ENCODE assay signal across 24 cellular contexts in genomic region chr11:12602421-12602820, GRCh38.
DNase-seq lines count a peak whose midpoint lies in the region; ATAC-seq and TF ChIP-seq lines count a peak whose summit lies in the region.
"Had no signal": no experiment of that assay in that cellular context is flagged by ENCODE, and none has a peak within 500 bp of the region (broad histone marks: within the 10 kb centered on the region; RNA-seq: fewer than 3 reads in every experiment).

No MANE protein-coding gene starts in this region.

- H3K36me3 Mint-ChIP-seq in mesothelial cell of epicardium = no peaks in the 10 kb centered on the region
- H3K36me3 Mint-ChIP-seq in MCF 10A (ENCODE audit: insufficient read depth, unreplicated experiment) = no peaks in the 10 kb centered on the region
- H3K36me3 Mint-ChIP-seq: naive thymus-derived CD8-positive, alpha-beta T cell; T-cell had no signal

- intact Hi-C loops in MCF 10A (cut with micrococcal nuclease) = no loop called here

- BruUV-seq in MCF 10A (replicated peaks; lab: Mats Ljungman, UMichigan) = no TSS peak

- no peaks in the 10 kb centered on the region for H3K27me3 Mint-ChIP-seq in mesothelial cell of epicardium (ENCODE audit: low read depth)
- no peaks in the 10 kb centered on the region for H3K27me3 Mint-ChIP-seq in MCF 10A (ENCODE audit: insufficient read depth, unreplicated experiment)

- in situ Hi-C loops in astrocyte of the spinal cord (cut with HindIII; ENCODE audit: low sequenced_read_pairs) = no loop called here

- no peak for TF ChIP-seq CTCF in astrocyte of the spinal cord (IDR thresholded peaks at IDR 0.05; ENCODE audit: low read depth, low read length)
- no peak for TF ChIP-seq CTCF in omental fat pad (IDR thresholded peaks at IDR 0.05)
- TF ChIP-seq CTCF in mesothelial cell of epicardium (IDR thresholded peaks at IDR 0.05; ENCODE audit: unreplicated experiment) = no peak
- no peak for TF ChIP-seq CTCF in MCF 10A (IDR thresholded peaks at IDR 0.05; ENCODE audit: unreplicated experiment)

- H3K4me1 Mint-ChIP-seq in mesothelial cell of epicardium (peaks cover 32% of the 10 kb centered on the region), MCF 10A (ENCODE audit: insufficient read depth, unreplicated experiment) (peaks cover 12% of the 10 kb centered on the region)

- ATAC-seq in omental fat pad (ENCODE audit: low FRiP score) = peak; percentile 59
- ATAC-seq: activated naive CD8-positive, alpha-beta T cell treated with anti-CD3 and anti-CD28 coated beads, Interleukin-2, amount 50 U/mL, for 24 hours; naive thymus-derived CD8-positive, alpha-beta T cell; pancreas; sciatic nerve; T-cell had no signal

- POLR2A ChIA-PET in MCF 10A (lab: Yijun Ruan, JAX) = no interaction called here

- no peak overlapping the region for H3K4me3 ChIP-seq in astrocyte of the spinal cord (ENCODE audit: low read depth, low read length)
- H3K4me3 ChIP-seq: BLaER1 treated with 17β-estradiol and CSF1 and Interleukin-3, amounts not matched to agents 10 nM and 100 nM; pancreas had no signal

- H3K9me3 Mint-ChIP-seq in mesothelial cell of epicardium (no peaks in the 10 kb centered on the region), MCF 10A (ENCODE audit: unreplicated experiment) (no peaks in the 10 kb centered on the region)
- H3K9me3 Mint-ChIP-seq: activated CD4-positive, alpha-beta T cell treated with anti-CD3 and anti-CD28 coated beads, Interleukin-2, amount 10 ng/mL, durations not matched to agents 7 days and 5 days; activated naive CD8-positive, alpha-beta T cell treated with anti-CD3 and anti-CD28 coated beads, Interleukin-2, amount 50 U/mL, for 24 hours; T-cell had no signal

- DNase-seq in NCI-H1105 treated with DMSO at 0.1 percent for 48 hours (lab: John Stamatoyannopoulos, UW) = peak; percentile 30
- no peak for DNase-seq in NCI-H1105 (lab: John Stamatoyannopoulos, UW)
- DNase-seq in M059J (ENCODE audit: low read depth) = peak; percentile 88
- DNase-seq in astrocyte of the spinal cord (ENCODE audit: low read depth, low spot score) = peak; percentile 65
- no peak for DNase-seq in omental fat pad (ENCODE audit: low spot score)
- no peak for DNase-seq in mesothelial cell of epicardium (ENCODE audit: low spot score in 2 of 2, unreplicated experiment in 2 of 2)
- DNase-seq in islet precursor cell = no peak
- DNase-seq in MCF 10A (ENCODE audit: unreplicated experiment) = no peak
- DNase-seq: activated CD4-positive, alpha-beta T cell treated with anti-CD3 and anti-CD28 coated beads, Interleukin-2, amount 10 ng/mL, durations not matched to agents 7 days and 5 days; activated CD8-positive, alpha-beta memory T cell treated with anti-CD3 and anti-CD28 coated beads, Interleukin-2, amount 50 U/mL, for 48 hours; activated effector memory CD4-positive, alpha-beta T cell treated with anti-CD3 and anti-CD28 coated beads, Interleukin-2, amount 50 U/mL, for 16 hours; activated naive CD8-positive, alpha-beta T cell treated with anti-CD3 and anti-CD28 coated beads, Interleukin-2, amount 50 U/mL, for 24 hours; central memory CD4-positive, alpha-beta T cell; GDM1; KBM-7; mesendoderm; naive thymus-derived CD8-positive, alpha-beta T cell; NCI-H2029 treated with DMSO at 0.1 percent for 48 hours; NCI-H526 treated with DMSO at 0.1 percent for 48 hours; pancreas; substantia nigra; T-cell had no signal

- CTCF ChIA-PET in MCF 10A (lab: Yijun Ruan, JAX) = interaction anchor here (0.6 to 0.7 kb wide), 2 partner anchors 77 to 104 kb away, joined by 3 read pairs; no protein-coding TSS in a partner anchor

- H3K27ac Mint-ChIP-seq in mesothelial cell of epicardium (no peak overlapping the region), MCF 10A (ENCODE audit: low read depth, unreplicated experiment) (no peak overlapping the region)
- H3K27ac Mint-ChIP-seq: activated CD4-positive, alpha-beta T cell treated with anti-CD3 and anti-CD28 coated beads, Interleukin-2, amount 10 ng/mL, durations not matched to agents 7 days and 5 days; activated naive CD8-positive, alpha-beta T cell treated with anti-CD3 and anti-CD28 coated beads, Interleukin-2, amount 50 U/mL, for 24 hours; naive thymus-derived CD8-positive, alpha-beta T cell; T-cell had no signal

- H3K4me3 Mint-ChIP-seq in mesothelial cell of epicardium (no peak overlapping the region), MCF 10A (ENCODE audit: unreplicated experiment) (no peak overlapping the region)
- H3K4me3 Mint-ChIP-seq: activated CD4-positive, alpha-beta T cell treated with anti-CD3 and anti-CD28 coated beads, Interleukin-2, amount 10 ng/mL, durations not matched to agents 7 days and 5 days; activated naive CD8-positive, alpha-beta T cell treated with anti-CD3 and anti-CD28 coated beads, Interleukin-2, amount 50 U/mL, for 24 hours; naive thymus-derived CD8-positive, alpha-beta T cell; T-cell had no signal

Comparison
In these comparisons a context has a peak if more than half of its experiments do, and no peak if none do; other contexts are left out.
1. DNase-seq: peak in NCI-H1105 treated with DMSO at 0.1 percent for 48 hours (single experiment), M059J (single experiment) and astrocyte of the spinal cord (single experiment); none in NCI-H1105 (single experiment), omental fat pad (single experiment), mesothelial cell of epicardium (0 of 2), islet precursor cell (single experiment) and MCF 10A (single experiment).